ENCODE assay signal across 1 cellular context in the genomic region with DNA sequence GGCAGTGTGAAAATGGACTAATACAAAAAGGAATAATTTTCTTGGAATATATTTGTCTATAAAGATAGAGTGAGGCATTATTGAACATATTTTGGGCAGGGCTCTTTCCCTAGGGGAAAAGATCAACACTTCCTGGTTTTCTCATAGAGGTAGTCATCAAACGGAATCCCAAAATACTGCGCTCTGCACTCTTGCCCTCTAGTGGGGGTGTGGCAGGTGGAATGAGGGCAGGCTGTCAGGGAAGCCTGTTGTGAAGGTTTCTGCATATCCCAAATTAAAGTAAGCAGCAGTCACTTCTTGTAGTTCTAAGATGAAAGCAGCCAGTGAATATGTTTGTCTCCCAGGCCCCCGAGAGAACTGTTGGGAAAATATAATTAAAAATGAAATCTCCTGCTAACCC.
TF ChIP-seq lines count a peak whose summit lies in the region.

No MANE protein-coding gene starts in this region.

TF ChIP-seq in WTC11, 78 proteins besides CTCF, POLR2A, EP300 and RAD21 (continued from another document):
- TF ChIP-seq AFF4 (CRISPR knock-in tag; IDR thresholded peaks at IDR 0.05; ENCODE audit: borderline replicate concordance) (no peak), TP53 (CRISPR knock-in tag; IDR thresholded peaks at IDR 0.05) (no peak)
- TF ChIP-seq, protein P1, sequence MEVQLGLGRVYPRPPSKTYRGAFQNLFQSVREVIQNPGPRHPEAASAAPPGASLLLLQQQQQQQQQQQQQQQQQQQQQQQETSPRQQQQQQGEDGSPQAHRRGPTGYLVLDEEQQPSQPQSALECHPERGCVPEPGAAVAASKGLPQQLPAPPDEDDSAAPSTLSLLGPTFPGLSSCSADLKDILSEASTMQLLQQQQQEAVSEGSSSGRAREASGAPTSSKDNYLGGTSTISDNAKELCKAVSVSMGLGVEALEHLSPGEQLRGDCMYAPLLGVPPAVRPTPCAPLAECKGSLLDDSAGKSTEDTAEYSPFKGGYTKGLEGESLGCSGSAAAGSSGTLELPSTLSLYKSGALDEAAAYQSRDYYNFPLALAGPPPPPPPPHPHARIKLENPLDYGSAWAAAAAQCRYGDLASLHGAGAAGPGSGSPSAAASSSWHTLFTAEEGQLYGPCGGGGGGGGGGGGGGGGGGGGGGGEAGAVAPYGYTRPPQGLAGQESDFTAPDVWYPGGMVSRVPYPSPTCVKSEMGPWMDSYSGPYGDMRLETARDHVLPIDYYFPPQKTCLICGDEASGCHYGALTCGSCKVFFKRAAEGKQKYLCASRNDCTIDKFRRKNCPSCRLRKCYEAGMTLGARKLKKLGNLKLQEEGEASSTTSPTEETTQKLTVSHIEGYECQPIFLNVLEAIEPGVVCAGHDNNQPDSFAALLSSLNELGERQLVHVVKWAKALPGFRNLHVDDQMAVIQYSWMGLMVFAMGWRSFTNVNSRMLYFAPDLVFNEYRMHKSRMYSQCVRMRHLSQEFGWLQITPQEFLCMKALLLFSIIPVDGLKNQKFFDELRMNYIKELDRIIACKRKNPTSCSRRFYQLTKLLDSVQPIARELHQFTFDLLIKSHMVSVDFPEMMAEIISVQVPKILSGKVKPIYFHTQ (CRISPR knock-in tag; IDR thresholded peaks at IDR 0.05), result no peak
